ENCODE assay signal across 21 cellular contexts in the genomic region with DNA sequence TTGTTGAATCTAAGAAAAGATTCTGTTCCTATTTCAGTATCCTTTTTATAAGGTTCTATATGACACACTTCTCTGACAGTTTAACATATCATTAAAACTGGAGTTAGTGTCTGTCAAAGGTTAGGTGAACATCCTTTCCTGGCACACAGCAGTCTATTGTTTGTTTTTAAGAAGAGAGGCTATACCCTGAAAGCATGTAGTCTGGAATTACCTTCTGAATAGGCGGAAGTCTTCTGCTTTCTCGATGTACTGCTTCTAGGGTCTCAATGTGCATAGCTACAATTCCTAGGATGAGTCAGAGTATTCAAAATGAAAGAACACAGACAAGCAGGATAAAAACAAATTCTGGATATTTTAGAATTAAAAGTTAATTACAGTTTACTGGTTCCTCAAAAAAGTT.
"Had no signal": no experiment of that assay in that cellular context is flagged by ENCODE, and none has a peak within 500 bp of the region (broad histone marks: within the 10 kb centered on the region; RNA-seq: fewer than 3 reads in every experiment).

No MANE protein-coding gene starts in this region.

- H3K4me3 ChIP-seq: ascending aorta, sigmoid colon, upper lobe of right lung had no signal

- H3K9me3 ChIP-seq: ascending aorta, sigmoid colon, upper lobe of right lung had no signal

- H3K4me1 Mint-ChIP-seq: activated CD4-positive, alpha-beta memory T cell treated with anti-CD3 and anti-CD28 coated beads, Interleukin-2, amount 10 ng/mL, durations not matched to agents 7 days and 5 days; activated CD4-positive, alpha-beta T cell treated with anti-CD3 and anti-CD28 coated beads for 36 hours; activated naive CD8-positive, alpha-beta T cell treated with anti-CD3 and anti-CD28 coated beads, Interleukin-2, amount 10 ng/mL, durations not matched to agents 7 days and 5 days; natural killer cell; T-cell had no signal

- H3K27me3 Mint-ChIP-seq: activated CD4-positive, alpha-beta memory T cell treated with anti-CD3 and anti-CD28 coated beads, Interleukin-2, amount 10 ng/mL, durations not matched to agents 7 days and 5 days; activated CD4-positive, alpha-beta T cell treated with anti-CD3 and anti-CD28 coated beads for 36 hours; activated naive CD8-positive, alpha-beta T cell treated with anti-CD3 and anti-CD28 coated beads, Interleukin-2, amount 10 ng/mL, durations not matched to agents 7 days and 5 days; effector memory CD8-positive, alpha-beta T cell; stimulated activated naive CD8-positive, alpha-beta T cell treated with anti-CD3 and anti-CD28 coated beads, Interleukin-15, Interleukin-2, amounts not matched to agents 100 ng/mL and 50 ng/mL, for 24 hours; T-cell had no signal

- H3K4me3 Mint-ChIP-seq: activated CD4-positive, alpha-beta memory T cell treated with anti-CD3 and anti-CD28 coated beads, Interleukin-2, amount 10 ng/mL, durations not matched to agents 7 days and 5 days; activated CD4-positive, alpha-beta T cell treated with anti-CD3 and anti-CD28 coated beads for 36 hours; activated naive CD8-positive, alpha-beta T cell treated with anti-CD3 and anti-CD28 coated beads, Interleukin-2, amount 10 ng/mL, durations not matched to agents 7 days and 5 days; activated T-cell treated with anti-CD3 and anti-CD28 coated beads, Interleukin-2, amount 50 U/mL, for 72 hours; effector memory CD8-positive, alpha-beta T cell; natural killer cell; stimulated activated naive CD8-positive, alpha-beta T cell treated with anti-CD3 and anti-CD28 coated beads, Interleukin-15, Interleukin-2, amounts not matched to agents 100 ng/mL and 50 ng/mL, for 24 hours; T-cell had no signal

- H3K27ac Mint-ChIP-seq: activated CD4-positive, alpha-beta memory T cell treated with anti-CD3 and anti-CD28 coated beads, Interleukin-2, amount 10 ng/mL, durations not matched to agents 7 days and 5 days; activated CD4-positive, alpha-beta T cell treated with anti-CD3 and anti-CD28 coated beads for 36 hours; activated naive CD8-positive, alpha-beta T cell treated with anti-CD3 and anti-CD28 coated beads, Interleukin-2, amount 10 ng/mL, durations not matched to agents 7 days and 5 days; activated T-cell treated with anti-CD3 and anti-CD28 coated beads, Interleukin-2, amount 50 U/mL, for 72 hours; effector memory CD8-positive, alpha-beta T cell; natural killer cell; stimulated activated naive CD8-positive, alpha-beta T cell treated with anti-CD3 and anti-CD28 coated beads, Interleukin-15, Interleukin-2, amounts not matched to agents 100 ng/mL and 50 ng/mL, for 24 hours; T-cell had no signal

- ATAC-seq: activated CD4-positive, alpha-beta T cell treated with anti-CD3 and anti-CD28 coated beads for 36 hours; activated T-cell treated with anti-CD3 and anti-CD28 coated beads, Interleukin-2, amount 50 U/mL, for 72 hours; effector memory CD8-positive, alpha-beta T cell; natural killer cell; T-cell; upper lobe of right lung had no signal

- DNase-seq: activated CD4-positive, alpha-beta memory T cell treated with anti-CD3 and anti-CD28 coated beads, Interleukin-2, amount 10 ng/mL, durations not matched to agents 7 days and 5 days; activated CD4-positive, alpha-beta T cell treated with anti-CD3 and anti-CD28 coated beads for 36 hours; activated CD8-positive, alpha-beta memory T cell treated with anti-CD3 and anti-CD28 coated beads, Interleukin-2, amount 50 U/mL, for 4 hours; activated naive CD8-positive, alpha-beta T cell treated with anti-CD3 and anti-CD28 coated beads, Interleukin-2, amount 10 ng/mL, durations not matched to agents 7 days and 5 days; activated T-cell treated with anti-CD3 and anti-CD28 coated beads, Interleukin-2, amount 50 U/mL, for 72 hours; caudate nucleus; cortex of kidney; effector memory CD8-positive, alpha-beta T cell; hypothalamus; mammary epithelial cell; natural killer cell; nucleus accumbens; sigmoid colon; stimulated activated CD4-positive, alpha-beta T cell treated with anti-CD3 and anti-CD28 coated beads, Interleukin-4, amount 100 ng/mL, for 1 hour; stimulated activated CD8-positive, alpha-beta memory T cell treated with anti-CD3 and anti-CD28 coated beads, Interleukin-4, amount 100 ng/mL, for 48 hours; T-cell; T1000; upper lobe of right lung had no signal

- H3K27me3 ChIP-seq: ascending aorta, sigmoid colon, upper lobe of right lung had no signal

- H3K4me1 ChIP-seq: ascending aorta, sigmoid colon had no signal

- H3K9me3 Mint-ChIP-seq: activated CD4-positive, alpha-beta memory T cell treated with anti-CD3 and anti-CD28 coated beads, Interleukin-2, amount 10 ng/mL, durations not matched to agents 7 days and 5 days; activated naive CD8-positive, alpha-beta T cell treated with anti-CD3 and anti-CD28 coated beads, Interleukin-2, amount 10 ng/mL, durations not matched to agents 7 days and 5 days; activated T-cell treated with anti-CD3 and anti-CD28 coated beads, Interleukin-2, amount 50 U/mL, for 72 hours; effector memory CD8-positive, alpha-beta T cell; natural killer cell; stimulated activated naive CD8-positive, alpha-beta T cell treated with anti-CD3 and anti-CD28 coated beads, Interleukin-15, Interleukin-2, amounts not matched to agents 100 ng/mL and 50 ng/mL, for 24 hours; T-cell had no signal

- H3K27ac ChIP-seq: ascending aorta, sigmoid colon, upper lobe of right lung, VCaP had no signal
